Comparison of ENCODE assay signal across 11 cellular contexts in genomic region chr1:32338637-32339145, GRCh38. TPM values are rescaled to one million over a fixed set of nuclear protein-coding genes. Genes with fewer than 3 reads are reported as not detected.
DNase-seq lines count a peak whose midpoint lies in the region; ATAC-seq and TF ChIP-seq lines count a peak whose summit lies in the region.
"Had no signal": no experiment of that assay in that cellular context is flagged by ENCODE, and none has a peak within 500 bp of the region (broad histone marks: within the 10 kb centered on the region; RNA-seq: fewer than 3 reads in every experiment).

No MANE protein-coding gene starts in this region.

- peaks cover 13% of the 10 kb centered on the region; the same call in 1 of the 2 replicates for H3K4me1 ChIP-seq in GM23248 (ENCODE audit: insufficient read depth)

- peaks cover 9% of the 10 kb centered on the region; the same call in 1 of the 2 replicates for H3F3A ChIP-seq in GM23248 (ENCODE audit: insufficient read depth)

- no peaks in the 10 kb centered on the region for H3K27me3 ChIP-seq in GM23248 (replicated peaks; ENCODE audit: insufficient read depth)

- 76 to 80% methylated on average over 14 of the region's 14 CpGs for WGBS in GM23248 (ENCODE audit: low coverage in 1 of 2, low lambda C conversion rate in 2 of 2, missing lambda C conversion rate in 2 of 2), 2 experiments

- H3K27ac ChIP-seq in GM23248 = no peak overlapping the region

- H3K4me2 ChIP-seq in GM23248 (ENCODE audit: unreplicated experiment) = no peak overlapping the region

- H3K9me3 ChIP-seq in GM23248 (ENCODE audit: low read depth) (no peaks in the 10 kb centered on the region), T-helper 17 cell (ENCODE audit: control insufficient read depth, low read length, poor library complexity, severe bottlenecking) (no peaks in the 10 kb centered on the region)

- no peak overlapping the region for H3K4me3 ChIP-seq in GM23248
- H3K4me3 ChIP-seq: coronary artery had no signal

- no peaks in the 10 kb centered on the region for H3K36me3 ChIP-seq in GM23248 (ENCODE audit: low read depth)

- TF ChIP-seq CTCF in glutamatergic neuron (IDR thresholded peaks at IDR 0.05; ENCODE audit: partially characterized antibody, unreplicated experiment) = no peak

- no peaks in the 10 kb centered on the region for H3K36me3 Mint-ChIP-seq in T-helper 17 cell (ENCODE audit: low read depth)
- H3K36me3 Mint-ChIP-seq in glutamatergic neuron (ENCODE audit: unreplicated experiment) = peaks cover under 1% of the 10 kb centered on the region
- H3K36me3 Mint-ChIP-seq: activated naive CD4-positive, alpha-beta T cell treated with anti-CD3 and anti-CD28 coated beads, Interleukin-2, amount 50 U/mL, for 24 hours had no signal

- ATAC-seq in T-helper 17 cell (no peak), sciatic nerve (peak; percentile 1), GM18520 (IDR thresholded peaks at IDR 0.05; ENCODE audit: unreplicated experiment) (no peak)
- ATAC-seq: activated CD8-positive, alpha-beta T cell treated with anti-CD3 and anti-CD28 coated beads, Interleukin-2, amount 10 ng/mL, durations not matched to agents 7 days and 5 days had no signal

- intact Hi-C loops in sciatic nerve (cut with DNase I) = no loop called here

- H3K9me3 Mint-ChIP-seq in glutamatergic neuron (ENCODE audit: unreplicated experiment) = peaks cover 15% of the 10 kb centered on the region
- H3K9me3 Mint-ChIP-seq: activated naive CD4-positive, alpha-beta T cell treated with anti-CD3 and anti-CD28 coated beads, Interleukin-2, amount 50 U/mL, for 24 hours had no signal

- H3K9ac ChIP-seq in GM23248 = no peak overlapping the region

- H3K79me2 ChIP-seq in GM23248 (ENCODE audit: insufficient read depth) = no peaks in the 10 kb centered on the region

- no peaks in the 10 kb centered on the region for H4K20me1 ChIP-seq in GM23248 (ENCODE audit: insufficient read depth)

- DNase-seq in GM23248 (peak; percentile 43), T-helper 17 cell (no peak), glutamatergic neuron (no peak), sciatic nerve (ENCODE audit: low spot score) (no peak), NCI-H1105 treated with DMSO at 0.1 percent for 48 hours (lab: John Stamatoyannopoulos, UW) (no peak)
- DNase-seq in central memory CD4-positive, alpha-beta T cell = no peak
- DNase-seq: activated CD8-positive, alpha-beta T cell treated with anti-CD3 and anti-CD28 coated beads, Interleukin-2, amount 10 ng/mL, durations not matched to agents 7 days and 5 days; NCI-H2171 had no signal

- no peak overlapping the region for H2AFZ ChIP-seq in GM23248

- H3K27me3 Mint-ChIP-seq in T-helper 17 cell = no peaks in the 10 kb centered on the region
- H3K27me3 Mint-ChIP-seq in glutamatergic neuron (ENCODE audit: unreplicated experiment) = peaks cover 13% of the 10 kb centered on the region
- H3K27me3 Mint-ChIP-seq: activated naive CD4-positive, alpha-beta T cell treated with anti-CD3 and anti-CD28 coated beads, Interleukin-2, amount 50 U/mL, for 24 hours had no signal

- in situ Hi-C loops in GM23248 (cut with MboI) = no loop called here

- H3K4me3 Mint-ChIP-seq in T-helper 17 cell = peak overlapping the region; percentile 55
- H3K4me3 Mint-ChIP-seq in glutamatergic neuron (ENCODE audit: unreplicated experiment) = peak overlapping the region; percentile 71
- H3K4me3 Mint-ChIP-seq: activated CD8-positive, alpha-beta T cell treated with anti-CD3 and anti-CD28 coated beads, Interleukin-2, amount 10 ng/mL, durations not matched to agents 7 days and 5 days; activated naive CD4-positive, alpha-beta T cell treated with anti-CD3 and anti-CD28 coated beads, Interleukin-2, amount 50 U/mL, for 24 hours had no signal

- H3K4me1 Mint-ChIP-seq in T-helper 17 cell = peaks cover 40% of the 10 kb centered on the region
- H3K4me1 Mint-ChIP-seq in glutamatergic neuron (ENCODE audit: low read depth, unreplicated experiment) = peaks cover 17% of the 10 kb centered on the region

- H3K9me2 ChIP-seq in GM23248 (ENCODE audit: insufficient read depth) = no peaks in the 10 kb centered on the region

- H3K27ac Mint-ChIP-seq in T-helper 17 cell (peak overlapping the region; percentile 88), glutamatergic neuron (ENCODE audit: unreplicated experiment) (peak overlapping the region; percentile 44)
- H3K27ac Mint-ChIP-seq: activated CD8-positive, alpha-beta T cell treated with anti-CD3 and anti-CD28 coated beads, Interleukin-2, amount 10 ng/mL, durations not matched to agents 7 days and 5 days; activated naive CD4-positive, alpha-beta T cell treated with anti-CD3 and anti-CD28 coated beads, Interleukin-2, amount 50 U/mL, for 24 hours had no signal

RNA-seq across cellular contexts. Expression of gene MARCKSL1, which starts 2.7 kb away (rescaled TPM):
- total RNA-seq in GM23248 (2014; rRNA removed; shearing (Covaris generic)) = 13.5 and 16.6 TPM in 2 replicates
- 22.1 and 22.2 TPM in 2 replicates for polyA plus RNA-seq in GM23248 (2016; fragmentation: Nextera tagmentation; extraction: Ambion mirVana)
- total RNA-seq in T-helper 17 cell (10 to 100 TPM; 18.4 to 24.4 TPM), glutamatergic neuron (ENCODE audit: unreplicated experiment) (912 TPM), sciatic nerve (126 TPM)

RNA-seq across cellular contexts. Expression of gene FAM229A, which starts 23.6 kb away (rescaled TPM):
- 1.1 and 3.2 TPM in 2 replicates for total RNA-seq in GM23248 (2014; rRNA removed; shearing (Covaris generic))
- polyA plus RNA-seq in GM23248 (2016; fragmentation: Nextera tagmentation; extraction: Ambion mirVana) = 2.9 and 3.1 TPM in 2 replicates
- total RNA-seq in T-helper 17 cell = 10 to 100 TPM; 30.1 to 32.9 TPM
- total RNA-seq in glutamatergic neuron (ENCODE audit: unreplicated experiment) = 21.8 TPM
- total RNA-seq in sciatic nerve = 12.0 TPM

RNA-seq across cellular contexts. Expression of gene TSSK3, which starts 23.6 kb away (rescaled TPM):
- 0.22 TPM in 1 of 2 replicates, not detected in the other for total RNA-seq in GM23248 (2014; rRNA removed; shearing (Covaris generic))
- polyA plus RNA-seq in GM23248 (2016; fragmentation: Nextera tagmentation; extraction: Ambion mirVana) = 0.47 TPM in 1 of 2 replicates, not detected in the other
- total RNA-seq in T-helper 17 cell (1 to 10 TPM in 1 of 2 donors, not detected in 1; 1.2 TPM), glutamatergic neuron (ENCODE audit: unreplicated experiment) (1.6 TPM), sciatic nerve (5.1 TPM)

RNA-seq across cellular contexts. Expression of gene HDAC1, which starts 46.8 kb away (rescaled TPM):
- 52.5 and 58.5 TPM in 2 replicates for total RNA-seq in GM23248 (2014; rRNA removed; shearing (Covaris generic))
- polyA plus RNA-seq in GM23248 (2016; fragmentation: Nextera tagmentation; extraction: Ambion mirVana) = 53.8 and 56.9 TPM in 2 replicates
- 10 to 100 TPM; 81.6 to 86.2 TPM for total RNA-seq in T-helper 17 cell
- 36.9 TPM for total RNA-seq in glutamatergic neuron (ENCODE audit: unreplicated experiment)
- total RNA-seq in sciatic nerve = 54.7 TPM

RNA-seq across cellular contexts. Expression of gene BSDC1, which starts 55.5 kb away (rescaled TPM):
- total RNA-seq in GM23248 (2014; rRNA removed; shearing (Covaris generic)) = 83.8 and 94.9 TPM in 2 replicates
- 47.5 and 47.8 TPM in 2 replicates for polyA plus RNA-seq in GM23248 (2016; fragmentation: Nextera tagmentation; extraction: Ambion mirVana)
- total RNA-seq in T-helper 17 cell (100 to 1,000 TPM; 177 to 181 TPM), glutamatergic neuron (ENCODE audit: unreplicated experiment) (161 TPM), sciatic nerve (83.1 TPM)
